13 cellular contexts compared by ENCODE assay signal in the genomic region with DNA sequence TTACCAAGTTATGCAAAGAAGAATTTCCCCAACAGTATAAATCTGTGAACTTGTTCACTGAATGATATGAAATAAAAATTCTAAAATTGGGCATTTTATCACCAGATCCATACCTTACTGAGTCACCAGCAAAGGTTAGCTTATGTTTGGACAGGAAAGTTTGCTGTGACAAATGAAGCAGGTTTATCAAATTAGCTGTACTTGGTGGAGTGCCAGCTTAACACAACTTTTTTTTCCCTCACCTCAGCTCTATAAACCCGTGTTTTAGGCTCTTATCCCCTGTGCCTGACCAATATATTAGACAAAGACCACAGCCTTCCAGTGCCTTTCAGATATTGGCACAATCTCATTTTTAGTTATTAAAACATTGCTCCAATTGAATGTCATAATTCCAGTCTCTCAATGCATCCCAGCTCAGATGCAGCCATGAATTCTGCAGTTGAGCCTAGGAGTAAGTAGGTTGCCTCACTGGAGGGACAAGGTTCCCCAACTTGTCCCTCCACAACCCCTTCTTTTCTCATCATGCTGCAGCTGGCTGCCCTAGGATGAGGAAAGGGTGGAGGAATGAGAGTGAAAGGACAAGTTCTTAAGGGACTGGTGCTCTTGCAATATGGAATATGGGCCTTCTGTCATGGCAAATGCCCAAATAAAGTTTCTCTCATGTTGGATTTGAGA. TPM values are rescaled to one million over a fixed set of nuclear protein-coding genes. Genes with fewer than 3 reads are reported as not detected.
DNase-seq lines count a peak whose midpoint lies in the region; ATAC-seq, FAIRE-seq and TF ChIP-seq lines count a peak whose summit lies in the region.
"Had no signal": no experiment of that assay in that cellular context is flagged by ENCODE, and none has a peak within 500 bp of the region (broad histone marks: within the 10 kb centered on the region; RNA-seq: fewer than 3 reads in every experiment).

No MANE protein-coding gene starts in this region.

- TF ChIP-seq CTCF in RWPE1 (conservative IDR thresholded peaks at IDR 0.05; ENCODE audit: low read depth) (no peak), pancreas (IDR thresholded peaks at IDR 0.05) (no peak), glutamatergic neuron (IDR thresholded peaks at IDR 0.05; ENCODE audit: partially characterized antibody, unreplicated experiment) (no peak)

- FAIRE-seq in pancreas (lab: Jason Lieb, UNC) (no peak), RCC 7860 (lab: Jason Lieb, UNC) (no peak)
- FAIRE-seq: GM12878 had no signal

- no peak overlapping the region for H3K9ac ChIP-seq in GM23248

- no peak overlapping the region for H2AFZ ChIP-seq in GM23248

- no peaks in the 10 kb centered on the region for H3K4me1 Mint-ChIP-seq in glutamatergic neuron (ENCODE audit: low read depth, unreplicated experiment)
- H3K4me1 Mint-ChIP-seq: CD8-positive, alpha-beta memory T cell had no signal

- WGBS in GM23248 (ENCODE audit: low coverage in 1 of 2, low lambda C conversion rate in 2 of 2, missing lambda C conversion rate in 2 of 2), 2 experiments, result 54 to 65% methylated on average over 1 of the region's 1 CpG
- 4 to 8% methylated on average over 1 of the region's 1 CpG for WGBS in pancreas, 2 donors

- no peaks in the 10 kb centered on the region for H3K27me3 Mint-ChIP-seq in glutamatergic neuron (ENCODE audit: unreplicated experiment)
- H3K27me3 Mint-ChIP-seq: CD8-positive, alpha-beta memory T cell had no signal

- H3F3A ChIP-seq in GM23248 (ENCODE audit: insufficient read depth), result peaks cover 26% of the 10 kb centered on the region

- peaks cover 6% of the 10 kb centered on the region for H3K9me3 Mint-ChIP-seq in glutamatergic neuron (ENCODE audit: unreplicated experiment)

- ATAC-seq in pancreas, result peak; percentile 65 to 77 (median 74)
- no peak for ATAC-seq in stimulated activated naive CD8-positive, alpha-beta T cell treated with anti-CD3 and anti-CD28 coated beads, Interleukin-15, Interleukin-2, amounts not matched to agents 100 U/mL and 50 U/mL, for 24 hours
- ATAC-seq in HG02623 (IDR thresholded peaks at IDR 0.05; ENCODE audit: unreplicated experiment), result no peak
- ATAC-seq: GM12878 had no signal

- H3K27ac Mint-ChIP-seq in glutamatergic neuron (ENCODE audit: unreplicated experiment), result no peak overlapping the region
- H3K27ac Mint-ChIP-seq: CD8-positive, alpha-beta memory T cell had no signal

- H3K36me3 Mint-ChIP-seq in glutamatergic neuron (ENCODE audit: unreplicated experiment), result peaks cover 8% of the 10 kb centered on the region
- H3K36me3 Mint-ChIP-seq: CD8-positive, alpha-beta memory T cell had no signal

- POLR2A ChIA-PET in RWPE1 (lab: Yijun Ruan, JAX; ENCODE audit: low non-redundant PET), result no interaction called here

- in situ Hi-C loops in GM23248 (cut with MboI), result no loop called here

- H3K4me2 ChIP-seq in GM23248 (ENCODE audit: unreplicated experiment), result peak overlapping the region; percentile 79

- no peaks in the 10 kb centered on the region for H3K79me2 ChIP-seq in GM23248 (ENCODE audit: insufficient read depth)

- H3K9me3 ChIP-seq in GM23248 (ENCODE audit: low read depth) (no peaks in the 10 kb centered on the region), pancreas (no peaks in the 10 kb centered on the region)
- H3K9me3 ChIP-seq: prostate gland had no signal

- intact Hi-C loops in pancreas (cut with DNase I), result no loop called here

- peak overlapping the region; percentile 50; the same call in 1 of the 2 replicates for H3K27ac ChIP-seq in GM23248
- peak overlapping the region; percentile 70; the same call in 1 of the 2 replicates for H3K27ac ChIP-seq in RWPE1
- peak overlapping the region; percentile 77 for H3K27ac ChIP-seq in epithelial cell of prostate
- peak overlapping the region; percentile 40 to 77 (median 58) for H3K27ac ChIP-seq in pancreas
- H3K27ac ChIP-seq: prostate gland had no signal

- no peak for DNase-seq in GM23248
- no peak for DNase-seq in RWPE1 (ENCODE audit: low spot score)
- no peak for DNase-seq in epithelial cell of prostate (ENCODE audit: low read depth, low spot score)
- peak in 2 of 6 donors; percentile 24 to 25 for DNase-seq in pancreas
- no peak for DNase-seq in RCC 7860 (ENCODE audit: low spot score)
- DNase-seq in stimulated activated naive CD8-positive, alpha-beta T cell treated with anti-CD3 and anti-CD28 coated beads, Interleukin-15, Interleukin-2, amounts not matched to agents 100 U/mL and 50 U/mL, for 24 hours, result no peak
- DNase-seq in glutamatergic neuron, result no peak
- DNase-seq: activated CD4-positive, CD25-positive, alpha-beta regulatory T cell; CD8-positive, alpha-beta memory T cell; effector CD4-positive, alpha-beta T cell had no signal

- peaks cover 24% of the 10 kb centered on the region for H3K4me1 ChIP-seq in GM23248 (ENCODE audit: insufficient read depth)
- H3K4me1 ChIP-seq in pancreas, result peaks cover 14 to 33% (median 27%) of the 10 kb centered on the region in 3 donors
- H3K4me1 ChIP-seq: prostate gland had no signal

- CTCF ChIA-PET in RWPE1 (lab: Yijun Ruan, JAX), result interaction anchor here (0.7 to 1.4 kb wide), 3 partner anchors 47 to 1880 kb away, joined by 3 to 8 read pairs (median 7); no protein-coding TSS in a partner anchor

- H3K4me3 Mint-ChIP-seq in glutamatergic neuron (ENCODE audit: unreplicated experiment), result no peak overlapping the region
- H3K4me3 Mint-ChIP-seq: CD8-positive, alpha-beta memory T cell had no signal

- H3K4me3 ChIP-seq in GM23248 (no peak overlapping the region), pancreas (no peak overlapping the region)
- H3K4me3 ChIP-seq: GM12878, prostate gland had no signal

- H3K36me3 ChIP-seq in GM23248 (ENCODE audit: low read depth), result no peaks in the 10 kb centered on the region
- no peaks in the 10 kb centered on the region for H3K36me3 ChIP-seq in pancreas
- H3K36me3 ChIP-seq: prostate gland had no signal

- no peaks in the 10 kb centered on the region for H3K9me2 ChIP-seq in GM23248 (ENCODE audit: insufficient read depth)

- no peaks in the 10 kb centered on the region for H3K27me3 ChIP-seq in GM23248 (replicated peaks; ENCODE audit: insufficient read depth)
- H3K27me3 ChIP-seq in pancreas, result no peaks in the 10 kb centered on the region

- no peaks in the 10 kb centered on the region for H4K20me1 ChIP-seq in GM23248 (ENCODE audit: insufficient read depth)

RNA-seq across cellular contexts. Expression of gene PDGFC, which starts 27.0 kb away (rescaled TPM):
- total RNA-seq in GM23248 (2014; rRNA removed; shearing (Covaris generic)), result 64.4 and 84.0 TPM in 2 replicates
- polyA plus RNA-seq in GM23248 (2016; fragmentation: Nextera tagmentation; extraction: Ambion mirVana) (26.5 and 29.0 TPM in 2 replicates), pancreas (10 to 100 TPM in 1 of 2 donors, 1 to 10 TPM in 1; 4.3 to 13.4 TPM)
- total RNA-seq in pancreas (10 to 100 TPM; 10.8 to 32.9 (median 13.5) TPM), glutamatergic neuron (ENCODE audit: unreplicated experiment) (0.64 TPM)
- polyA plus RNA-seq: CD8-positive, alpha-beta memory T cell had no signal

Comparison
In these comparisons a context has a peak if more than half of its experiments do, and no peak if none do; other contexts are left out.
1. ATAC-seq: peak in pancreas (4 of 4); none in stimulated activated naive CD8-positive, alpha-beta T cell treated with anti-CD3 and anti-CD28 coated beads, Interleukin-15, Interleukin-2, amounts not matched to agents 100 U/mL and 50 U/mL, for 24 hours (single experiment) and HG02623 (single experiment).
2. Peak in every context shown above with its lines, with median percentiles within 50 percentile points of each other: H3K27ac ChIP-seq.